ENCODE assay signal across 19 cellular contexts in the genomic region with DNA sequence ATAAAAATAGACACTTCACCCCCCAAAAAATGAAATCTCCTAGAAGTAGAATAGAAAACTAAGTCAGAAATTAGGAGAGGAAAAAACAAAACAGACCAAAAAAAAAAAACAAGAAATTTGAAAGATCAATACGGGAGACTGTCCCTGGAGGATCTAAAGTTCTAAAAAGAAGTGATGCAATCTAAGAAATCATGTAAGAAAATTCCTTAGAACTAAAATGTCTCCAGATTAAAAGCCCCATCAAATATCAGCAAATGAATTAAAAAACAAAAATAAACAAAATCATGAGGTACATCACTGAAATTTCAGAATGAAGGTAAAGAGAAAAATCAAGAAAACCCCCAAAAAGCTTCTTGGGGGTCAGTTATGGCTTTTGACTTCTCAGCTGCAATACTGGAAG.
"Had no signal": no experiment of that assay in that cellular context is flagged by ENCODE, and none has a peak within 500 bp of the region (broad histone marks: within the 10 kb centered on the region; RNA-seq: fewer than 3 reads in every experiment).

No MANE protein-coding gene starts in this region.

- H3K27me3 ChIP-seq: left lung, transverse colon had no signal

- DNase-seq: activated CD4-positive, alpha-beta memory T cell treated with anti-CD3 and anti-CD28 coated beads for 36 hours; activated CD4-positive, alpha-beta T cell treated with anti-CD3 and anti-CD28 coated beads for 48 hours; activated naive CD4-positive, alpha-beta T cell; activated naive CD8-positive, alpha-beta T cell treated with anti-CD3 and anti-CD28 coated beads, Interleukin-2, amount 10 ng/mL, durations not matched to agents 7 days and 5 days; activated T-cell treated with anti-CD3 and anti-CD28 coated beads, Interleukin-2, amount 50 U/mL, for 24 hours; effector CD8-positive, alpha-beta T cell; hippocampal formation; nucleus accumbens; small intestine; stimulated activated CD4-positive, alpha-beta T cell treated with anti-CD3 and anti-CD28 coated beads, Interleukin-15, amount 100 ng/mL, for 24 hours; stimulated activated naive B cell treated with anti-CD40 and anti-IgM and Interleukin-4, amounts not matched to agents 10 μg/mL and 1 μg/mL and 100 μg/mL, for 72 hours; T1000; transverse colon had no signal

- H3K27ac ChIP-seq: left lung, transverse colon had no signal

- H3K9me3 Mint-ChIP-seq: activated CD4-positive, alpha-beta memory T cell treated with anti-CD3 and anti-CD28 coated beads for 36 hours; activated naive CD8-positive, alpha-beta T cell treated with anti-CD3 and anti-CD28 coated beads, Interleukin-2, amount 10 ng/mL, durations not matched to agents 7 days and 5 days; activated T-cell treated with anti-CD3 and anti-CD28 coated beads, Interleukin-2, amount 50 U/mL, for 24 hours; activated T-helper 2 cell treated with anti-CD3 and anti-CD28 coated beads, Interferon-gamma antibody, Interleukin-2, Interleukin-4, amounts not matched to agents 10 μg/mL and 5 μg/mL and 100 μg/mL, durations not matched to agents 14 hours and 24 hours and 36 hours; stimulated activated naive B cell treated with anti-CD40 and anti-IgM and Interleukin-4, amounts not matched to agents 10 μg/mL and 1 μg/mL and 100 μg/mL, for 72 hours; T-helper 1 cell treated with Interleukin-12 subunit alpha and Interleukin-12 subunit beta and Interleukin-4 antibody, amounts not matched to agents 30 μg/mL and 1 μg/mL, for 36 hours; WTC11 had no signal

- H3K27me3 Mint-ChIP-seq: activated CD4-positive, alpha-beta memory T cell treated with anti-CD3 and anti-CD28 coated beads for 36 hours; activated naive CD8-positive, alpha-beta T cell treated with anti-CD3 and anti-CD28 coated beads, Interleukin-2, amount 10 ng/mL, durations not matched to agents 7 days and 5 days; activated T-cell treated with anti-CD3 and anti-CD28 coated beads, Interleukin-2, amount 50 U/mL, for 24 hours; stimulated activated naive B cell treated with anti-CD40 and anti-IgM and Interleukin-4, amounts not matched to agents 10 μg/mL and 1 μg/mL and 100 μg/mL, for 72 hours had no signal

- H3K4me1 Mint-ChIP-seq: nephron had no signal

- H3K4me3 ChIP-seq: left lung, lung, transverse colon had no signal

- H3K27ac Mint-ChIP-seq: activated CD4-positive, alpha-beta memory T cell treated with anti-CD3 and anti-CD28 coated beads for 36 hours; activated naive CD8-positive, alpha-beta T cell treated with anti-CD3 and anti-CD28 coated beads, Interleukin-2, amount 10 ng/mL, durations not matched to agents 7 days and 5 days; activated T-cell treated with anti-CD3 and anti-CD28 coated beads, Interleukin-2, amount 50 U/mL, for 24 hours; activated T-helper 2 cell treated with anti-CD3 and anti-CD28 coated beads, Interferon-gamma antibody, Interleukin-2, Interleukin-4, amounts not matched to agents 10 μg/mL and 5 μg/mL and 100 μg/mL, durations not matched to agents 14 hours and 24 hours and 36 hours; stimulated activated naive B cell treated with anti-CD40 and anti-IgM and Interleukin-4, amounts not matched to agents 10 μg/mL and 1 μg/mL and 100 μg/mL, for 72 hours; T-helper 1 cell treated with Interleukin-12 subunit alpha and Interleukin-12 subunit beta and Interleukin-4 antibody, amounts not matched to agents 30 μg/mL and 1 μg/mL, for 36 hours had no signal

- H3K36me3 Mint-ChIP-seq: WTC11 had no signal

- H3K4me3 Mint-ChIP-seq: activated CD4-positive, alpha-beta memory T cell treated with anti-CD3 and anti-CD28 coated beads for 36 hours; activated naive CD8-positive, alpha-beta T cell treated with anti-CD3 and anti-CD28 coated beads, Interleukin-2, amount 10 ng/mL, durations not matched to agents 7 days and 5 days; activated T-cell treated with anti-CD3 and anti-CD28 coated beads, Interleukin-2, amount 50 U/mL, for 24 hours; nephron; stimulated activated naive B cell treated with anti-CD40 and anti-IgM and Interleukin-4, amounts not matched to agents 10 μg/mL and 1 μg/mL and 100 μg/mL, for 72 hours; T-helper 1 cell treated with Interleukin-12 subunit alpha and Interleukin-12 subunit beta and Interleukin-4 antibody, amounts not matched to agents 30 μg/mL and 1 μg/mL, for 36 hours; WTC11 had no signal

- H3K9me3 ChIP-seq: left lung, transverse colon had no signal
